Comparison of ENCODE assay signal across 9 cellular contexts in the genomic region with DNA sequence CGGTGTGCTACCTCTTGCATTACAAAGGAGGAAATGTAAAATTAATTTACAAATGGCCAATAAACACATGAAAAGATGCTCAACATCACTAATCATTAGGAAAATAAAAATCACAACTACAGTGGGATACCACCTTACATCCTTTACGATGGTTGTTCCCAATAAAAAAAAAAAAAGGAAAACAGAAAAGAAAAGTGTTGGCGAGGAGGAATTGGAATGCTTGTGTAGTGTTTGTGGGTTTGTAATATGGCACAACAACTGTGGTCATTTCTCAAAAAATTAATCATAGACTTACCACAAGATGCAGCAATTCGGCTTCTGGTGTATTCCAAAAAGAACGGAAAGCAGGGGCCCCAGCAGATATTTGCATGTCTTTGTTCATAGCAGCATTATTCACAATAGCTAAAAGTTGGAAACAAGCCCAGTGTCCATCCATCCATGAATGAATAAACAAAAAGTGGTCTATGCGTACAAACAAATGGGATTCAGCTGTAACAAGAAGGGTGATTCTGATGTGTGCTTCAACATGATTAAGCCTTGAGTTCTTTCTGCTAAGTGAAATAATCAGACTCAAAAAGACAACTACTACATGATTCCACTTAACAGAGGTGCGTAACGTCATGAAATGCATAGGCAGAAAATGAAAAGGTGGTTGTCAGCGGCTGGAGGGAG. TPM values are rescaled to one million over a fixed set of nuclear protein-coding genes. Genes with fewer than 3 reads are reported as not detected.
A peak's percentile ranks its signal among the peaks of the same experiment; 100 is the strongest.
DNase-seq lines count a peak whose midpoint lies in the region; ATAC-seq, FAIRE-seq and TF ChIP-seq lines count a peak whose summit lies in the region.
"Not testable (repeated sequence)": the region's sequence is repeated elsewhere in the genome, so short reads cannot be mapped to it uniquely, and the experiment has no call there.
"Had no signal": no experiment of that assay in that cellular context is flagged by ENCODE, and none has a peak within 500 bp of the region (broad histone marks: within the 10 kb centered on the region; RNA-seq: fewer than 3 reads in every experiment).

No MANE protein-coding gene starts in this region.

- not testable (repeated sequence) for H3K4me2 ChIP-seq in A549

- H3K27ac ChIP-seq in A549: not testable (repeated sequence)
- H3K27ac ChIP-seq in caudate nucleus (ENCODE audit: low read depth, low read length): peak overlapping the region; percentile 88

- peaks cover 22% of the 10 kb centered on the region; the same call in 2 of the 3 replicates for H3K9me3 ChIP-seq in A549

- POLR2A ChIA-PET in A549 (lab: Yijun Ruan, JAX): not testable (repeated sequence)

- WGBS in A549 (ENCODE audit: missing lambda C conversion rate): 90% methylated on average over 9 of the region's 9 CpGs

- H3K4me3 ChIP-seq in A549: not testable (repeated sequence)

- TF ChIP-seq CTCF in A549 (IDR thresholded peaks at IDR 0.05): not testable (repeated sequence)

- TF ChIP-seq EP300 in A549 (IDR thresholded peaks at IDR 0.05): not testable (repeated sequence)

- FAIRE-seq in A549 (lab: Jason Lieb, UNC): peak; percentile 74

- not testable (repeated sequence) for TF ChIP-seq RAD21 in A549 (conservative IDR thresholded peaks at IDR 0.05 in 1 of 2, IDR thresholded peaks at IDR 0.05 in 1 of 2)

- TF ChIP-seq POLR2A in A549 (IDR thresholded peaks at IDR 0.05; ENCODE audit: low read length): not testable (repeated sequence)

- ATAC-seq in A549: not testable (repeated sequence)

- not testable (repeated sequence) for DNase-seq in A549 (ENCODE audit: low read depth in 1 of 2, low spot score in 1 of 2)
- DNase-seq in DMS79 treated with DMSO at 0.1 percent for 48 hours (lab: John Stamatoyannopoulos, UW) (peak; percentile 63), NCI-H1048 (lab: John Stamatoyannopoulos, UW) (peak; percentile 80), NCI-H526 treated with DMSO at 0.1 percent for 48 hours (lab: John Stamatoyannopoulos, UW) (peak; percentile 94), SW480 (ENCODE audit: low spot score) (peak; percentile 68), caudate nucleus (lab: John Stamatoyannopoulos, UW) (peak in 10 of 61 donors; percentile 2 to 57 (median 26)), foreskin melanocyte (peak; percentile 1), pons (ENCODE audit: low spot score) (peak; percentile 97)

- CTCF ChIA-PET in A549 (lab: Yijun Ruan, JAX): interaction anchor here (0.6 to 1.4 kb wide), 3 partner anchors 36 to 207 kb away, joined by 3 read pairs; no protein-coding TSS in a partner anchor

- H3K4me1 ChIP-seq in A549: peaks cover 12% of the 10 kb centered on the region; the same call in 2 of the 3 replicates

RNA-seq across cellular contexts. Expression of a gene that starts 56.0 kb away (rescaled TPM):
- polyA plus RNA-seq in A549 (2011; rRNA removed): 0.04 TPM in 1 of 2 replicates, not detected in the other
- polyA plus RNA-seq in A549 (2012; cell fraction: cytosol; rRNA removed): 0.03 TPM in 1 of 2 replicates, not detected in the other
- polyA plus RNA-seq in A549 (2012; cell fraction: nucleus; rRNA removed): not detected in 2 replicates
- polyA plus RNA-seq in A549 (2017; fragmentation: RNase III; extraction: RNeasy Plus Mini Kit Qiagen cat#74134 plus additional on column Dnase treatment): not detected in 3 replicates
- 0.41 TPM in 1 of 2 replicates, not detected in the other for polyA minus RNA-seq in A549 (2011; rRNA and poly(A)+ RNA removed)
- polyA plus RNA-seq: H1 had no signal

RNA-seq across cellular contexts. Expression of a gene that starts 58.1 kb away (rescaled TPM):
- 0.16 and 0.22 TPM in 2 replicates for polyA plus RNA-seq in A549 (2011; rRNA removed)
- polyA plus RNA-seq in A549 (2012; cell fraction: cytosol; rRNA removed): 0.16 and 0.26 TPM in 2 replicates
- polyA plus RNA-seq in A549 (2012; cell fraction: nucleus; rRNA removed): 0.32 and 0.43 TPM in 2 replicates
- polyA plus RNA-seq in A549 (2017; fragmentation: RNase III; extraction: RNeasy Plus Mini Kit Qiagen cat#74134 plus additional on column Dnase treatment): 0.28 to 0.41 TPM (median 0.30 TPM) in 3 replicates
- polyA minus RNA-seq in A549 (2011; rRNA and poly(A)+ RNA removed): 0.10 and 0.12 TPM in 2 replicates
- polyA plus RNA-seq: H1 had no signal
